In genomic region chrX:151938172-151938571, GRCh38 we compare ENCODE assay signal across 33 cellular contexts. TPM values are rescaled to one million over a fixed set of nuclear protein-coding genes. Genes with fewer than 3 reads are reported as not detected.
"Had no signal": no experiment of that assay in that cellular context is flagged by ENCODE, and none has a peak within 500 bp of the region (broad histone marks: within the 10 kb centered on the region; RNA-seq: fewer than 3 reads in every experiment).

No MANE protein-coding gene starts in this region.

- DNase-seq: hypothalamus; immature natural killer cell; kidney; left colon; left lung; lower lobe of right lung; mesendoderm; naive B cell; natural killer cell; nephron progenitor cell; psoas muscle; right lobe of liver; stimulated activated CD4-positive, alpha-beta T cell treated with anti-CD3 and anti-CD28 coated beads, Interleukin-1b, Interleukin-23, amount 100 ng/mL, for 48 hours; stimulated activated CD4-positive, alpha-beta T cell treated with anti-CD3 and anti-CD28 coated beads, Interleukin-2, amount 100 ng/mL, for 48 hours; stimulated activated naive B cell treated with anti-CD40 and anti-IgM and Interleukin-4, amounts not matched to agents 10 μg/mL and 1 μg/mL and 100 μg/mL, for 72 hours; stimulated activated naive CD8-positive, alpha-beta T cell treated with anti-CD3 and anti-CD28 coated beads, Interleukin-15, Interleukin-2, amounts not matched to agents 100 U/mL and 50 U/mL, for 24 hours; stomach; testis; thyroid gland; transverse colon; upper lobe of left lung had no signal

- H3K36me3 ChIP-seq: left lung, lower lobe of right lung, neural progenitor cell, neutrophil, right lobe of liver, stomach, thyroid gland, transverse colon, upper lobe of left lung, vagina had no signal

- H3K79me2 ChIP-seq: parathyroid adenoma had no signal

- H2AFZ ChIP-seq: neural progenitor cell, parathyroid adenoma had no signal

- H3K4me1 ChIP-seq: left lung, lower lobe of right lung, neural progenitor cell, parathyroid adenoma, psoas muscle, right lobe of liver, stomach, testis, thyroid gland, transverse colon, upper lobe of left lung, vagina had no signal

- H3K9ac ChIP-seq: neural progenitor cell, parathyroid adenoma had no signal

- H3K4me2 ChIP-seq: neural progenitor cell, smooth muscle cell had no signal

- H3K27ac ChIP-seq: left lung, lower lobe of right lung, neural progenitor cell, neutrophil, parathyroid adenoma, psoas muscle, right lobe of liver, stomach, testis, thyroid gland, transverse colon, upper lobe of left lung, vagina had no signal

- H3K4me3 ChIP-seq: left lung, lower lobe of right lung, neural progenitor cell, psoas muscle, right lobe of liver, smooth muscle cell, stomach, testis, thyroid gland, transverse colon, upper lobe of left lung, vagina had no signal

- ATAC-seq: left colon; left lung; lower lobe of right lung; natural killer cell; psoas muscle; right lobe of liver; stimulated activated naive B cell treated with anti-CD40 and anti-IgM and Interleukin-4, amounts not matched to agents 10 μg/mL and 1 μg/mL and 100 μg/mL, for 72 hours; stimulated activated naive CD8-positive, alpha-beta T cell treated with anti-CD3 and anti-CD28 coated beads, Interleukin-15, Interleukin-2, amounts not matched to agents 100 U/mL and 50 U/mL, for 24 hours had no signal

- H3K27me3 ChIP-seq: left lung, neural progenitor cell, neutrophil, right lobe of liver, stomach, testis, thyroid gland, transverse colon, upper lobe of left lung, vagina had no signal

- FAIRE-seq: islet of Langerhans had no signal

- H3K9me3 ChIP-seq: left lung, lower lobe of right lung, neutrophil, psoas muscle, right lobe of liver, stomach, testis, thyroid gland, transverse colon, upper lobe of left lung, vagina had no signal

RNA-seq across cellular contexts. Expression of gene MAGEA4, which starts 25.5 kb away (rescaled TPM):
- total RNA-seq: kidney, left colon, left lung, liver, lower lobe of right lung, mesothelial cell of epicardium, natural killer cell, osteoblast, posterior vena cava, psoas muscle, right lobe of liver, skeletal muscle tissue, smooth muscle cell, stomach, transverse colon, upper lobe of left lung, urinary bladder, vagina had no signal
- polyA plus RNA-seq: immature natural killer cell, liver, psoas muscle, smooth muscle cell, stomach, urinary bladder had no signal

RNA-seq across cellular contexts. Expression of gene GABRE, which starts 36.3 kb away (rescaled TPM):
- total RNA-seq: natural killer cell had no signal
- polyA plus RNA-seq: immature natural killer cell had no signal
